ENCODE assay signal across 9 cellular contexts in the genomic region with DNA sequence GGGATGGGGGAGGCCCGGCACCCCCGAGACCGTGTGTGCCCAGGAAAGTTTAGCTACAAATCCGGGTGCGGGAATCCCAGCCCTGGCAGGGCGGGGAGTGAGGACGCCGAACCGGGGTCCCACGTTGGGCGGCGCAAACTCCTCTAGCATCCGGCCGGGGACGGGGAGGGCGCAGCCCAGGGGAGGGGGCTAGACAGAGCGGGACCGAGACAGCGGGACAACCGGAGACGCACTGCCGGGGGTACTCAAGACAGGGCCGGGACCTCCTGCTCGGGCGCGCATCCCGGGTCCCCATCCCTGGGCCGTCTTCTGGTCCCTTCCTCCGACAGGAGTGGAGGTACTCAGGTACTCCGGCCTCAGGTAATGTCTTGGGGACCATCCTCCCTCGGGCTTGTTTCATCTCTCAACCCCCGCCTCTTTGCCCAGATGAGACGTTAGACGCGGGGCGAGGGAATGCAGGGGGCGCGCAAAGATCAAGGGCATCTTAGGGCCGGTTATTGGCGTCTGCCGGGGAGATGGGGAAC. TPM values are rescaled to one million over a fixed set of nuclear protein-coding genes. Genes with fewer than 3 reads are reported as not detected.
DNase-seq lines count a peak whose midpoint lies in the region; ATAC-seq and TF ChIP-seq lines count a peak whose summit lies in the region.
"Had no signal": no experiment of that assay in that cellular context is flagged by ENCODE, and none has a peak within 500 bp of the region (broad histone marks: within the 10 kb centered on the region; RNA-seq: fewer than 3 reads in every experiment).

No MANE protein-coding gene starts in this region.

- H2AK5ac ChIP-seq in H9 (ENCODE audit: insufficient read length, low read length): no peak overlapping the region

- H3K23ac ChIP-seq in H9 (ENCODE audit: insufficient read length, low read depth, low read length): no peak overlapping the region

- H3K27ac Mint-ChIP-seq in H9: no peak overlapping the region

- peak overlapping the region; percentile 88 for H3K4me3 ChIP-seq in SK-N-MC
- peak overlapping the region; percentile 69 to 78 for H3K4me3 ChIP-seq in gastroesophageal sphincter
- H3K4me3 ChIP-seq in gastrocnemius medialis: peak overlapping the region; percentile 53 to 82 (median 67)

- no peak for TF ChIP-seq EP300 in gastroesophageal sphincter (IDR thresholded peaks at IDR 0.05)

- H3K27me3 Mint-ChIP-seq in H9 (ENCODE audit: low read depth): peaks cover 10% of the 10 kb centered on the region

- TF ChIP-seq CTCF in H9 (conservative IDR thresholded peaks at IDR 0.05) (no peak), gastroesophageal sphincter (IDR thresholded peaks at IDR 0.05) (no peak), gastrocnemius medialis (IDR thresholded peaks at IDR 0.05 in 4 of 5, conservative IDR thresholded peaks at IDR 0.05 in 1 of 5) (no peak)

- no peak overlapping the region for H3K56ac ChIP-seq in H9 (ENCODE audit: insufficient read length, low read depth, low read length)

- WGBS in H9 (ENCODE audit: extremely low coverage, insufficient read length, low lambda C conversion rate): no CpG with 5 or more reads among the region's 41 CpGs
- WGBS in gastroesophageal sphincter (ENCODE audit: low coverage in 1 of 2), 2 donors: no CpG with 5 or more reads among the region's 41 CpGs

- no peak overlapping the region for H2BK15ac ChIP-seq in H9 (ENCODE audit: low read depth, low read length)

- H3K4me1 ChIP-seq in H9 (ENCODE audit: insufficient read depth, low read length): no peaks in the 10 kb centered on the region
- H3K4me1 ChIP-seq in gastroesophageal sphincter: peaks cover 2 to 19% (median 10%) of the 10 kb centered on the region in 3 donors
- H3K4me1 ChIP-seq in gastrocnemius medialis: peaks cover 4 to 12% of the 10 kb centered on the region in 2 donors

- H2AFZ ChIP-seq in H9 (ENCODE audit: low read length): no peak overlapping the region

- TF ChIP-seq POLR2A in gastroesophageal sphincter (IDR thresholded peaks at IDR 0.05) (no peak), gastrocnemius medialis (IDR thresholded peaks at IDR 0.05) (no peak)

- H3K14ac ChIP-seq in H9 (ENCODE audit: insufficient read depth, low read length): peak overlapping the region; percentile 17; the same call in 1 of the 2 replicates

- DNase-seq in H9 (no peak), SK-N-MC (ENCODE audit: low read depth, low spot score) (no peak), gastrocnemius medialis (no peak), GF-D8 (lab: John Stamatoyannopoulos, UW) (no peak)
- no peak for DNase-seq in central memory CD4-positive, alpha-beta T cell
- DNase-seq in stimulated activated CD4-positive, alpha-beta T cell treated with anti-CD3 and anti-CD28 coated beads, Interleukin-1b, Interleukin-23, amount 100 ng/mL, for 48 hours: no peak

- H3K4me1 Mint-ChIP-seq in H9: peaks cover 18 to 27% of the 10 kb centered on the region in 2 experiments

- in situ Hi-C loops in gastrocnemius medialis (cut with MboI; ENCODE audit: low sequenced_read_pairs in 4 of 4): no loop called here

- no peak overlapping the region for H2BK20ac ChIP-seq in H9 (ENCODE audit: low read depth, low read length, poor library complexity, severe bottlenecking)

- H3K9ac ChIP-seq in H9 (ENCODE audit: extremely low read depth, insufficient read length, low read length) (peak overlapping the region; percentile 41), SK-N-MC (ENCODE audit: insufficient read length) (no peak overlapping the region)

- ATAC-seq in gastroesophageal sphincter (peak; percentile 1), gastrocnemius medialis (no peak), HG03521 (IDR thresholded peaks at IDR 0.05; ENCODE audit: unreplicated experiment) (no peak)

- intact Hi-C loops in gastrocnemius medialis (cut with DNase I; ENCODE audit: low total_unique reads): no loop called here

- no peak overlapping the region for H4K8ac ChIP-seq in H9 (replicated peaks; ENCODE audit: insufficient read length, low read depth, low read length)

- no peak overlapping the region for H2BK5ac ChIP-seq in H9 (ENCODE audit: insufficient read length, low read length)

- H3K79me2 ChIP-seq in H9 (ENCODE audit: insufficient read depth, low read length): no peaks in the 10 kb centered on the region

- H3T11ph ChIP-seq in H9 (ENCODE audit: low read length): no peak overlapping the region

- H3K27me3 ChIP-seq in H9 (ENCODE audit: insufficient read depth, low read length) (peaks cover 5% of the 10 kb centered on the region; the same call in 1 of the 2 replicates), gastroesophageal sphincter (peaks cover 6% of the 10 kb centered on the region), gastrocnemius medialis (peaks cover 0 to 5% (median 0%) of the 10 kb centered on the region in 3 donors)

- no peak overlapping the region for H4K91ac ChIP-seq in H9 (ENCODE audit: insufficient read length, low read depth, low read length)

- no peaks in the 10 kb centered on the region for H3K79me1 ChIP-seq in H9 (ENCODE audit: insufficient read depth, low read depth, low read length, poor library complexity, severe bottlenecking)

- no peak overlapping the region for H3K18ac ChIP-seq in H9 (ENCODE audit: insufficient read length, low read depth, low read length)

- no peaks in the 10 kb centered on the region for H3K9me3 Mint-ChIP-seq in H9

- peak overlapping the region; percentile 68 for H3K4me2 ChIP-seq in H9 (ENCODE audit: insufficient read depth, insufficient read length, low read length)

- peak overlapping the region in 1 of 2 experiments; percentile 66; a peak in 4 of 5 replicates for H3K4me3 Mint-ChIP-seq in H9

- no peaks in the 10 kb centered on the region for H3K36me3 ChIP-seq in SK-N-MC (ENCODE audit: insufficient read depth, low read length)
- H3K36me3 ChIP-seq in gastroesophageal sphincter: no peaks in the 10 kb centered on the region
- no peaks in the 10 kb centered on the region for H3K36me3 ChIP-seq in gastrocnemius medialis

- no peaks in the 10 kb centered on the region for H3K36me3 Mint-ChIP-seq in H9 (ENCODE audit: insufficient read depth in 1 of 3, low read depth in 3 of 3)

- H2BK12ac ChIP-seq in H9 (ENCODE audit: insufficient read length, low read depth, low read length): no peak overlapping the region

- no peaks in the 10 kb centered on the region for H4K20me1 ChIP-seq in H9 (ENCODE audit: control insufficient read depth, insufficient read depth, insufficient read length)

- H3K27ac ChIP-seq in H9 (ENCODE audit: insufficient read length, low read depth, low read length): no peak overlapping the region
- no peak overlapping the region for H3K27ac ChIP-seq in SK-N-MC
- H3K27ac ChIP-seq in gastroesophageal sphincter: peak overlapping the region in 3 of 4 donors; percentile 32 to 54 (median 45)
- peak overlapping the region in 2 of 4 donors; percentile 47 to 52 for H3K27ac ChIP-seq in gastrocnemius medialis

- no peak overlapping the region for H4K5ac ChIP-seq in H9 (ENCODE audit: insufficient read length, low read depth, low read length)

- peaks cover 9% of the 10 kb centered on the region for H3K23me2 ChIP-seq in H9 (ENCODE audit: insufficient read length, low read depth, low read length, poor library complexity, severe bottlenecking)

- no peak overlapping the region for H3K4ac ChIP-seq in H9 (ENCODE audit: low read depth, low read length)

- no peak overlapping the region for H2BK120ac ChIP-seq in H9 (ENCODE audit: low read depth, low read length, poor library complexity, severe bottlenecking)

- H3K9me3 ChIP-seq in H9 (ENCODE audit: control insufficient read depth, low read depth, low read length) (no peaks in the 10 kb centered on the region), SK-N-MC (ENCODE audit: low read depth, low read length) (no peaks in the 10 kb centered on the region), gastroesophageal sphincter (no peaks in the 10 kb centered on the region), gastrocnemius medialis (no peaks in the 10 kb centered on the region)

RNA-seq across cellular contexts. Expression of a gene that starts 0.6 kb away (rescaled TPM):
- total RNA-seq in H9 (2021): 8.8 and 9.9 TPM in 2 replicates
- 10 to 100 TPM in 3 of 4 donors, 1 to 10 TPM in 1; 8.6 to 19.4 (median 14.0) TPM for total RNA-seq in gastroesophageal sphincter
- total RNA-seq in gastrocnemius medialis: 1 to 10 TPM; 2.8 to 5.3 (median 4.0) TPM
- total RNA-seq: myocyte had no signal

Comparison
In these comparisons a context has a peak if more than half of its experiments do, and no peak if none do; other contexts are left out.
1. H3K27ac ChIP-seq: peak in gastroesophageal sphincter (3 of 4); none in H9 (single experiment) and SK-N-MC (single experiment).
2. Peak in every context shown above with its lines, with median percentiles within 50 percentile points of each other: H3K4me3 ChIP-seq.